Comparison of ENCODE assay signal across 1 cellular context in the genomic region with DNA sequence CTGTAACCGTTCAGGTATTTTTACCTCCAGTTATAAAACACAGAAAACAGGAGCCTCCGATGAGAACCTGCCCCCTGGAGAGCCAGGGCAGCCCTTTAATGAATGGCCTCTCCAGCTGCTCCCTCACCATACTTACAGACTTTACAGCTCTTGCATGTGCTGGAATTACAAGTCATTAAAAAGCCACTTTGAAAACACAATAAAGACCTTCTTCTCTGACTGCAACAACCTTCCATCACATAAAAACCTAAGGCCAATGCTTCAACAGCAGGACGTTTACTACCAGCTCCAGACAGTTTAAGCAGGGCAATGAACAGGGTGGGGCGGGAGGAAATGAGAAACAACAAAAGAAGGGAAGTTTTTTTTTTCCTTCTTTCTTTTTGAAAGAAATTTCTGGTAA.
TF ChIP-seq lines count a peak whose summit lies in the region.

No MANE protein-coding gene starts in this region.

TF ChIP-seq in WTC11, 78 proteins besides CTCF, POLR2A, EP300 and RAD21 (continued from another document):
- TF ChIP-seq, protein P1, sequence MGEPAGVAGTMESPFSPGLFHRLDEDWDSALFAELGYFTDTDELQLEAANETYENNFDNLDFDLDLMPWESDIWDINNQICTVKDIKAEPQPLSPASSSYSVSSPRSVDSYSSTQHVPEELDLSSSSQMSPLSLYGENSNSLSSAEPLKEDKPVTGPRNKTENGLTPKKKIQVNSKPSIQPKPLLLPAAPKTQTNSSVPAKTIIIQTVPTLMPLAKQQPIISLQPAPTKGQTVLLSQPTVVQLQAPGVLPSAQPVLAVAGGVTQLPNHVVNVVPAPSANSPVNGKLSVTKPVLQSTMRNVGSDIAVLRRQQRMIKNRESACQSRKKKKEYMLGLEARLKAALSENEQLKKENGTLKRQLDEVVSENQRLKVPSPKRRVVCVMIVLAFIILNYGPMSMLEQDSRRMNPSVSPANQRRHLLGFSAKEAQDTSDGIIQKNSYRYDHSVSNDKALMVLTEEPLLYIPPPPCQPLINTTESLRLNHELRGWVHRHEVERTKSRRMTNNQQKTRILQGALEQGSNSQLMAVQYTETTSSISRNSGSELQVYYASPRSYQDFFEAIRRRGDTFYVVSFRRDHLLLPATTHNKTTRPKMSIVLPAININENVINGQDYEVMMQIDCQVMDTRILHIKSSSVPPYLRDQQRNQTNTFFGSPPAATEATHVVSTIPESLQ (CRISPR knock-in tag; IDR thresholded peaks at IDR 0.05): no peak
- no peak for TF ChIP-seq ZNF219 (CRISPR knock-in tag; IDR thresholded peaks at IDR 0.05; ENCODE audit: borderline replicate concordance)
- no peak for TF ChIP-seq EMX1 (CRISPR knock-in tag; IDR thresholded peaks at IDR 0.05)
- no peak for TF ChIP-seq FOXP1 (CRISPR knock-in tag; IDR thresholded peaks at IDR 0.05; ENCODE audit: borderline replicate concordance)
- TF ChIP-seq, protein P2, sequence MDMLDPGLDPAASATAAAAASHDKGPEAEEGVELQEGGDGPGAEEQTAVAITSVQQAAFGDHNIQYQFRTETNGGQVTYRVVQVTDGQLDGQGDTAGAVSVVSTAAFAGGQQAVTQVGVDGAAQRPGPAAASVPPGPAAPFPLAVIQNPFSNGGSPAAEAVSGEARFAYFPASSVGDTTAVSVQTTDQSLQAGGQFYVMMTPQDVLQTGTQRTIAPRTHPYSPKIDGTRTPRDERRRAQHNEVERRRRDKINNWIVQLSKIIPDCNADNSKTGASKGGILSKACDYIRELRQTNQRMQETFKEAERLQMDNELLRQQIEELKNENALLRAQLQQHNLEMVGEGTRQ (CRISPR knock-in tag; IDR thresholded peaks at IDR 0.05): no peak
